7 cellular contexts compared by ENCODE assay signal in genomic region chr7:65141405-65141778, GRCh38.
DNase-seq lines count a peak whose midpoint lies in the region; ATAC-seq and TF ChIP-seq lines count a peak whose summit lies in the region.
"Not testable (repeated sequence)": the region's sequence is repeated elsewhere in the genome, so short reads cannot be mapped to it uniquely, and the experiment has no call there.

No MANE protein-coding gene starts in this region.

- H3K18ac ChIP-seq in H9 (ENCODE audit: insufficient read length, low read depth, low read length); mesendoderm (ENCODE audit: low read length): not testable (repeated sequence)

- H3K79me1 ChIP-seq in H9 (ENCODE audit: insufficient read depth, low read depth, low read length, poor library complexity, severe bottlenecking); mesendoderm (ENCODE audit: low read length): not testable (repeated sequence)

- not testable (repeated sequence) for H3K4me2 ChIP-seq in H9 (ENCODE audit: insufficient read depth, insufficient read length, low read length); mesendoderm (ENCODE audit: low read length)
- peak overlapping the region; percentile 60; the same call in 1 of the 2 replicates for H3K4me2 ChIP-seq in OCI-LY1 (ENCODE audit: low read length)

- H3K27ac ChIP-seq in H9 (ENCODE audit: insufficient read length, low read depth, low read length); OCI-LY1 (ENCODE audit: low read depth, low read length, poor library complexity, severe bottlenecking); mesendoderm (ENCODE audit: low read depth, low read length); suprapubic skin: not testable (repeated sequence)

- H4K91ac ChIP-seq in H9 (ENCODE audit: insufficient read length, low read depth, low read length): not testable (repeated sequence)

- H3K9me3 Mint-ChIP-seq in H9: not testable (repeated sequence)

- intact Hi-C loops in Right ventricle myocardium superior (cut with DNase I): not testable (repeated sequence)

- not testable (repeated sequence) for H2BK15ac ChIP-seq in H9 (ENCODE audit: low read depth, low read length); mesendoderm (replicated peaks; ENCODE audit: low read depth)

- H3K79me2 ChIP-seq in H9 (ENCODE audit: insufficient read depth, low read length); OCI-LY1 (ENCODE audit: insufficient read depth, low read length); mesendoderm (ENCODE audit: control insufficient read depth, insufficient read depth, low read length): not testable (repeated sequence)

- not testable (repeated sequence) for H3K9ac ChIP-seq in H9 (ENCODE audit: extremely low read depth, insufficient read length, low read length); mesendoderm (ENCODE audit: low read length)
- H3K9ac ChIP-seq in OCI-LY1 (ENCODE audit: low read length): peak overlapping the region; percentile 68; the same call in 1 of the 2 replicates

- H3K9me2 ChIP-seq in OCI-LY1 (ENCODE audit: low read depth, low read length): not testable (repeated sequence)

- not testable (repeated sequence) for H3K4ac ChIP-seq in H9 (ENCODE audit: low read depth, low read length); mesendoderm (ENCODE audit: low read depth, low read length)

- not testable (repeated sequence) for H2BK120ac ChIP-seq in H9 (ENCODE audit: low read depth, low read length, poor library complexity, severe bottlenecking); mesendoderm (ENCODE audit: low read depth, low read length)

- H3F3A ChIP-seq in OCI-LY1 (ENCODE audit: insufficient read depth, low read length): not testable (repeated sequence)

- not testable (repeated sequence) for H2AFZ ChIP-seq in H9 (ENCODE audit: low read length); OCI-LY1 (ENCODE audit: low read length)

- H2BK5ac ChIP-seq in H9 (ENCODE audit: insufficient read length, low read length); mesendoderm (ENCODE audit: low read length): not testable (repeated sequence)

- H3K4me1 Mint-ChIP-seq in H9: not testable (repeated sequence)

- H3K36me3 Mint-ChIP-seq in H9 (ENCODE audit: insufficient read depth in 1 of 3, low read depth in 3 of 3): not testable (repeated sequence)

- H2AK5ac ChIP-seq in H9 (ENCODE audit: insufficient read length, low read length); mesendoderm (ENCODE audit: low read length): not testable (repeated sequence)

- not testable (repeated sequence) for H3K23me2 ChIP-seq in H9 (ENCODE audit: insufficient read length, low read depth, low read length, poor library complexity, severe bottlenecking)

- not testable (repeated sequence) for H3K36me3 ChIP-seq in OCI-LY1 (ENCODE audit: insufficient read depth, low read length); mesendoderm (ENCODE audit: control insufficient read depth, insufficient read depth, low read length); suprapubic skin

- H3K14ac ChIP-seq in H9 (ENCODE audit: insufficient read depth, low read length): not testable (repeated sequence)

- not testable (repeated sequence) for ATAC-seq in Right ventricle myocardium superior (ENCODE audit: poor library complexity)

- H3K9me3 ChIP-seq in H9 (ENCODE audit: control insufficient read depth, low read depth, low read length); OCI-LY1 (ENCODE audit: low read length); suprapubic skin: not testable (repeated sequence)

- H3K27ac Mint-ChIP-seq in H9: not testable (repeated sequence)

- H3K27me3 ChIP-seq in H9 (ENCODE audit: insufficient read depth, low read length); OCI-LY1 (ENCODE audit: insufficient read depth, low read length); mesendoderm (ENCODE audit: insufficient read depth, low read length, poor library complexity); suprapubic skin: not testable (repeated sequence)

- H3K23ac ChIP-seq in H9 (ENCODE audit: insufficient read length, low read depth, low read length); mesendoderm (ENCODE audit: low read length): not testable (repeated sequence)

- DNase-seq in H9 (peak; percentile 22), cerebellar cortex (ENCODE audit: low spot score) (peak; percentile 0), Right ventricle myocardium superior (peak; percentile 37), iris pigment epithelial cell (ENCODE audit: low read depth) (peak; percentile 0), mesendoderm (peak; percentile 10), suprapubic skin (ENCODE audit: low spot score in 2 of 2) (peak; percentile 65 to 77)

- not testable (repeated sequence) for H4K20me1 ChIP-seq in H9 (ENCODE audit: control insufficient read depth, insufficient read depth, insufficient read length); OCI-LY1 (ENCODE audit: insufficient read depth, low read length)

- TF ChIP-seq EP300 in suprapubic skin (IDR thresholded peaks at IDR 0.05): not testable (repeated sequence)

- H3K56ac ChIP-seq in H9 (ENCODE audit: insufficient read length, low read depth, low read length); mesendoderm (ENCODE audit: low read length): not testable (repeated sequence)

- TF ChIP-seq CTCF in H9 (conservative IDR thresholded peaks at IDR 0.05); OCI-LY1 (IDR thresholded peaks at IDR 0.05; ENCODE audit: low read length); suprapubic skin (IDR thresholded peaks at IDR 0.05): not testable (repeated sequence)

- H2BK20ac ChIP-seq in H9 (ENCODE audit: low read depth, low read length, poor library complexity, severe bottlenecking): not testable (repeated sequence)

- H2BK12ac ChIP-seq in H9 (ENCODE audit: insufficient read length, low read depth, low read length): not testable (repeated sequence)

- H3K27me3 Mint-ChIP-seq in H9 (ENCODE audit: low read depth): not testable (repeated sequence)

- not testable (repeated sequence) for H3K4me1 ChIP-seq in H9 (ENCODE audit: insufficient read depth, low read length); OCI-LY1 (ENCODE audit: insufficient read depth, low read length, severe bottlenecking); mesendoderm (ENCODE audit: control insufficient read depth, low read depth, low read length); suprapubic skin

- not testable (repeated sequence) for TF ChIP-seq POLR2A in suprapubic skin (IDR thresholded peaks at IDR 0.05)

- not testable (repeated sequence) for H4K5ac ChIP-seq in H9 (ENCODE audit: insufficient read length, low read depth, low read length); mesendoderm (ENCODE audit: low read length)

- not testable (repeated sequence) for H3T11ph ChIP-seq in H9 (ENCODE audit: low read length)

- not testable (repeated sequence) for H4K8ac ChIP-seq in H9 (replicated peaks; ENCODE audit: insufficient read length, low read depth, low read length); mesendoderm (ENCODE audit: low read depth, low read length)

- H3K4me3 Mint-ChIP-seq in H9: not testable (repeated sequence)

- WGBS in H9 (ENCODE audit: extremely low coverage, insufficient read length, low lambda C conversion rate): no CpG with 5 or more reads among the region's 20 CpGs
- WGBS in mesendoderm (ENCODE audit: extremely low coverage, insufficient coverage, low lambda C conversion rate): no CpG with 5 or more reads among the region's 20 CpGs
- WGBS in suprapubic skin: no CpG with 5 or more reads among the region's 20 CpGs

- H3K4me3 ChIP-seq in OCI-LY1 (ENCODE audit: low read depth, low read length, poor library complexity, severe bottlenecking): peak overlapping the region; percentile 64
- H3K4me3 ChIP-seq in mesendoderm (ENCODE audit: low read length): not testable (repeated sequence)
- H3K4me3 ChIP-seq in suprapubic skin: peak overlapping the region; percentile 18

Comparison
In these comparisons a context has a peak if more than half of its experiments do, and no peak if none do; other contexts are left out.
1. DNase-seq: peak in every context shown above with its lines; median percentile 71 in suprapubic skin; 37 in Right ventricle myocardium superior; 22 in H9; 10 in mesendoderm; 0 in cerebellar cortex; 0 in iris pigment epithelial cell.